In the genomic region with DNA sequence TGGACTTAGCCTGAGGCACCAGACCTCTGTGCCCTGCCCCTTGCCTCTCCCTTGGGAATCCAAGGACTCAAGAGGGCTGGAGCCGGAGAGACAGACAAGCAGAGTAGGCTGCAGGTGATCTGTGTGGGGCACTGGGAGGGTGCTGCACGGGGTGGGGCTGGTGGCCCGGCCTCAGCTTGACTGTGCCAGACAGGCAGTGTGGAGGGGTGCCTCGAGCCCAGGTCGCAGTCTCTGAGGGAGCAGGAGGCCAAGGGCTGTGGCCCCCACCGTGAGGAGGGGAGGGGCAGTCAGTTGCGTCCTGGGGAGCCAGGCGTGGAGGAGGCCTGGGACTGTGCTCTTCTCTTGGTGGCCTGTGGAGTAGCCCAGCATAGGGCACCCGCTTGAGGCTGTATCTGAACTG, we compare ENCODE assay signal across 30 cellular contexts. TPM values are rescaled to one million over a fixed set of nuclear protein-coding genes. Genes with fewer than 3 reads are reported as not detected.
"Had no signal": no experiment of that assay in that cellular context is flagged by ENCODE, and none has a peak within 500 bp of the region (broad histone marks: within the 10 kb centered on the region; RNA-seq: fewer than 3 reads in every experiment).

No MANE protein-coding gene starts in this region.

- H3K36me3 ChIP-seq: gastrocnemius medialis, lower lobe of right lung, prostate gland, right atrium auricular region, stomach, thoracic aorta, tibial nerve, upper lobe of left lung had no signal

- H3K4me3 ChIP-seq: gastrocnemius medialis, hepatocyte, lower lobe of right lung, prostate gland, right atrium auricular region, smooth muscle cell, stomach, thoracic aorta, tibial nerve, upper lobe of left lung had no signal

- H3K4me1 ChIP-seq: prostate gland had no signal

- ATAC-seq: esophagus mucosa, gastrocnemius medialis, left ventricle myocardium superior, lower lobe of right lung, sciatic nerve had no signal

- DNase-seq: cerebellar nuclear complex; effector CD8-positive, alpha-beta T cell; endodermal cell; foreskin fibroblast; gastrocnemius medialis; islet precursor cell; kidney glomerular epithelial cell; left ventricle myocardium superior; lower lobe of right lung; naive B cell; stimulated activated CD4-positive, alpha-beta T cell treated with anti-CD3 and anti-CD28 coated beads, Interleukin-12 subunit alpha, Interleukin-12 subunit beta, amount 100 ng/mL, for 4 hours; stimulated activated CD4-positive, alpha-beta T cell treated with anti-CD3 and anti-CD28 coated beads, Interleukin-1b, Interleukin-23, amount 100 ng/mL, for 48 hours; stimulated activated CD4-positive, alpha-beta T cell treated with anti-CD3 and anti-CD28 coated beads, Interleukin-4, amount 100 ng/mL, for 1 hour; stimulated activated CD8-positive, alpha-beta memory T cell treated with anti-CD3 and anti-CD28 coated beads, Interleukin-4, amount 100 ng/mL, for 48 hours; stimulated activated naive CD4-positive, alpha-beta T cell treated with Interleukin-2 at 50 U/mL for 16 hours; stomach had no signal

- H3K9me3 ChIP-seq: gastrocnemius medialis, lower lobe of right lung, prostate gland, right atrium auricular region, stomach, thoracic aorta, tibial nerve, upper lobe of left lung had no signal

- H3K27ac ChIP-seq: epithelial cell of prostate, gastrocnemius medialis, hepatocyte, lower lobe of right lung, prostate gland, right atrium auricular region, stomach, thoracic aorta, tibial nerve, upper lobe of left lung had no signal

RNA-seq across cellular contexts. Expression of gene GABRD, which starts 4.0 kb away (rescaled TPM):
- total RNA-seq: endodermal cell; glomerular endothelial cell; hepatocyte; mononuclear cell; natural killer cell treated with Interleukin-12 subunit alpha and Interleukin-12 subunit beta and Interleukin-15 and Interleukin-18, amount 100 ng/mL, for 72 hours; osteocyte; right atrium auricular region; sciatic nerve; smooth muscle cell; thoracic aorta had no signal

RNA-seq across cellular contexts. Expression of gene CFAP74, which starts 19.6 kb away (rescaled TPM):
- total RNA-seq: esophagus mucosa; gastrocnemius medialis; glomerular endothelial cell; hepatocyte; left ventricle myocardium superior; natural killer cell treated with Interleukin-12 subunit alpha and Interleukin-12 subunit beta and Interleukin-15 and Interleukin-18, amount 100 ng/mL, for 72 hours; osteocyte; right atrium auricular region; smooth muscle cell; thoracic aorta; tibial nerve had no signal
